In genomic region chr16:8346291-8346690, GRCh38 we compare ENCODE assay signal across 1 cellular context.
TF ChIP-seq lines count a peak whose summit lies in the region.

No MANE protein-coding gene starts in this region.

TF ChIP-seq in HepG2, 621 proteins besides CTCF, POLR2A, EP300 and RAD21 (continued from another document and continues in another):
- TF ChIP-seq KIAA2018 (CRISPR knock-in tag; IDR thresholded peaks at IDR 0.05; ENCODE audit: borderline replicate concordance) (no peak), ZNF773 (CRISPR knock-in tag; IDR thresholded peaks at IDR 0.05; ENCODE audit: borderline replicate concordance) (peak; percentile 63; the same call in 1 of the 2 replicates), RERE (CRISPR knock-in tag; IDR thresholded peaks at IDR 0.05; ENCODE audit: low read depth) (no peak), ZKSCAN5 (CRISPR knock-in tag; IDR thresholded peaks at IDR 0.05) (no peak), HNRNPLL (IDR thresholded peaks at IDR 0.05; ENCODE audit: low read depth, low read length, poor library complexity, severe bottlenecking) (no peak), ZFP37 (CRISPR knock-in tag; IDR thresholded peaks at IDR 0.05; ENCODE audit: borderline replicate concordance) (0 out of 2 replicates have a peak, but pooled peaks have one; percentile 33), SOX6 (IDR thresholded peaks at IDR 0.05) (no peak), SOX6 (CRISPR knock-in tag; IDR thresholded peaks at IDR 0.05) (no peak), TOE1 (CRISPR knock-in tag; IDR thresholded peaks at IDR 0.05) (no peak), NR2F6 (IDR thresholded peaks at IDR 0.05) (no peak), NR2F6 (CRISPR knock-in tag; IDR thresholded peaks at IDR 0.05) (no peak), ZNF513 (CRISPR knock-in tag; conservative IDR thresholded peaks at IDR 0.05) (no peak), KAT2B (IDR thresholded peaks at IDR 0.05; ENCODE audit: borderline replicate concordance, low read depth, low read length) (no peak), MIER3 (CRISPR knock-in tag; IDR thresholded peaks at IDR 0.05; ENCODE audit: borderline replicate concordance) (no peak), WIZ (CRISPR knock-in tag; IDR thresholded peaks at IDR 0.05) (peak; percentile 86; the same call in 1 of the 2 replicates), NKX3-1 (CRISPR knock-in tag; IDR thresholded peaks at IDR 0.05) (peak; percentile 58; the same call in 1 of the 2 replicates), LBX2 (CRISPR knock-in tag; IDR thresholded peaks at IDR 0.05; ENCODE audit: borderline replicate concordance) (no peak), EHMT2 (IDR thresholded peaks at IDR 0.05; ENCODE audit: borderline replicate concordance, low read depth, low read length) (peak; percentile 97), ARNTL (CRISPR knock-in tag; IDR thresholded peaks at IDR 0.05) (no peak), IRF9 (CRISPR knock-in tag; IDR thresholded peaks at IDR 0.05; ENCODE audit: borderline replicate concordance) (no peak), ZNF660 (CRISPR knock-in tag; IDR thresholded peaks at IDR 0.05; ENCODE audit: borderline replicate concordance, low read depth) (no peak), GPN1 (CRISPR knock-in tag; IDR thresholded peaks at IDR 0.05; ENCODE audit: borderline replicate concordance) (no peak), ZBTB39 (CRISPR knock-in tag; IDR thresholded peaks at IDR 0.05) (no peak), ZNF224 (CRISPR knock-in tag; IDR thresholded peaks at IDR 0.05) (no peak), ZNF703 (CRISPR knock-in tag; IDR thresholded peaks at IDR 0.05; ENCODE audit: borderline replicate concordance) (no peak), ZNF672 (CRISPR knock-in tag; IDR thresholded peaks at IDR 0.05) (no peak), RFXANK (CRISPR knock-in tag; IDR thresholded peaks at IDR 0.05) (no peak), REST (IDR thresholded peaks at IDR 0.05; ENCODE audit: borderline replicate concordance in 1 of 2, low read depth in 1 of 2, low read length in 2 of 2) (peak; percentile 77 to 96), CC2D1A (CRISPR knock-in tag; IDR thresholded peaks at IDR 0.05) (no peak), JARID2 (CRISPR knock-in tag; IDR thresholded peaks at IDR 0.05; ENCODE audit: insufficient replicate concordance) (no peak), MED13 (CRISPR knock-in tag; IDR thresholded peaks at IDR 0.05) (peak; percentile 36; the same call in 1 of the 2 replicates), SNRNP70 (IDR thresholded peaks at IDR 0.05; ENCODE audit: low read depth, low read length) (no peak), SMC3 (IDR thresholded peaks at IDR 0.05; ENCODE audit: low read length) (no peak), ZNF83 (CRISPR knock-in tag; IDR thresholded peaks at IDR 0.05; ENCODE audit: borderline replicate concordance) (no peak), NFE2L2 (IDR thresholded peaks at IDR 0.05; ENCODE audit: low read length) (no peak), PHF20 (CRISPR knock-in tag; IDR thresholded peaks at IDR 0.05) (no peak), RAD51 (IDR thresholded peaks at IDR 0.05; ENCODE audit: borderline replicate concordance) (no peak)
